30 cellular contexts compared by ENCODE assay signal in genomic region chr13:106514928-106515634, GRCh38. TPM values are rescaled to one million over a fixed set of nuclear protein-coding genes. Genes with fewer than 3 reads are reported as not detected.
DNase-seq lines count a peak whose midpoint lies in the region; ATAC-seq and TF ChIP-seq lines count a peak whose summit lies in the region.
"Had no signal": no experiment of that assay in that cellular context is flagged by ENCODE, and none has a peak within 500 bp of the region (broad histone marks: within the 10 kb centered on the region; RNA-seq: fewer than 3 reads in every experiment).

No MANE protein-coding gene starts in this region.

- peak overlapping the region; percentile 5 for H3K27ac Mint-ChIP-seq in activated T-cell treated with anti-CD3 and anti-CD28 coated beads, Interleukin-2, amount 50 U/mL, for 72 hours
- H3K27ac Mint-ChIP-seq in endothelial cell (ENCODE audit: unreplicated experiment), result peak overlapping the region; percentile 49
- peak overlapping the region; percentile 9 for H3K27ac Mint-ChIP-seq in neural crest cell (ENCODE audit: unreplicated experiment)
- H3K27ac Mint-ChIP-seq: activated CD8-positive, alpha-beta T cell treated with anti-CD3 and anti-CD28 coated beads for 36 hours; activated naive CD4-positive, alpha-beta T cell treated with anti-CD3 and anti-CD28 coated beads, Interleukin-2, amount 50 U/mL, for 24 hours; activated T-helper 2 cell treated with anti-CD3 and anti-CD28 coated beads, Interferon-gamma antibody, Interleukin-2, Interleukin-4, amounts not matched to agents 10 μg/mL and 5 μg/mL and 100 μg/mL, durations not matched to agents 14 hours and 24 hours and 36 hours; natural killer cell; stimulated activated naive CD8-positive, alpha-beta T cell treated with anti-CD3 and anti-CD28 coated beads, Interleukin-15, Interleukin-2, amounts not matched to agents 100 ng/mL and 50 ng/mL, for 24 hours had no signal

- peaks cover 24% of the 10 kb centered on the region for H3K27me3 Mint-ChIP-seq in activated T-cell treated with anti-CD3 and anti-CD28 coated beads, Interleukin-2, amount 50 U/mL, for 72 hours (ENCODE audit: low read depth)
- peaks cover 28% of the 10 kb centered on the region for H3K27me3 Mint-ChIP-seq in activated T-cell treated with anti-CD3 and anti-CD28 coated beads, Interleukin-2, amount 50 U/mL, for 4 hours (ENCODE audit: low read depth)
- H3K27me3 Mint-ChIP-seq in endothelial cell (ENCODE audit: unreplicated experiment), result peaks cover 4% of the 10 kb centered on the region
- H3K27me3 Mint-ChIP-seq in neural crest cell (ENCODE audit: low read depth), result no peaks in the 10 kb centered on the region

- no peak overlapping the region for H3K27ac ChIP-seq in uterus
- H3K27ac ChIP-seq in coronary artery, result no peak overlapping the region
- H3K27ac ChIP-seq: 22Rv1, colonic mucosa, esophagus muscularis mucosa, pancreas, skin epidermis, tibial artery had no signal

- H3K9me3 Mint-ChIP-seq in activated T-cell treated with anti-CD3 and anti-CD28 coated beads, Interleukin-2, amount 50 U/mL, for 72 hours, result no peaks in the 10 kb centered on the region
- H3K9me3 Mint-ChIP-seq in activated T-cell treated with anti-CD3 and anti-CD28 coated beads, Interleukin-2, amount 50 U/mL, for 4 hours, result no peaks in the 10 kb centered on the region
- H3K9me3 Mint-ChIP-seq in endothelial cell (ENCODE audit: unreplicated experiment) (no peaks in the 10 kb centered on the region), neural crest cell (no peaks in the 10 kb centered on the region)
- H3K9me3 Mint-ChIP-seq: activated CD8-positive, alpha-beta T cell treated with anti-CD3 and anti-CD28 coated beads for 36 hours; activated naive CD4-positive, alpha-beta T cell treated with anti-CD3 and anti-CD28 coated beads, Interleukin-2, amount 50 U/mL, for 24 hours; activated T-helper 2 cell treated with anti-CD3 and anti-CD28 coated beads, Interferon-gamma antibody, Interleukin-2, Interleukin-4, amounts not matched to agents 10 μg/mL and 5 μg/mL and 100 μg/mL, durations not matched to agents 14 hours and 24 hours and 36 hours; natural killer cell; stimulated activated naive CD8-positive, alpha-beta T cell treated with anti-CD3 and anti-CD28 coated beads, Interleukin-15, Interleukin-2, amounts not matched to agents 100 ng/mL and 50 ng/mL, for 24 hours had no signal

- H3K27me3 ChIP-seq in uterus, result no peaks in the 10 kb centered on the region
- H3K27me3 ChIP-seq: BLaER1 treated with 17β-estradiol and CSF1 and Interleukin-3, amounts not matched to agents 10 nM and 100 nM; colonic mucosa; esophagus muscularis mucosa; pancreas; tibial artery had no signal

- H3K4me1 Mint-ChIP-seq in activated T-cell treated with anti-CD3 and anti-CD28 coated beads, Interleukin-2, amount 50 U/mL, for 72 hours (ENCODE audit: low read depth), result no peaks in the 10 kb centered on the region
- H3K4me1 Mint-ChIP-seq in activated T-cell treated with anti-CD3 and anti-CD28 coated beads, Interleukin-2, amount 50 U/mL, for 4 hours (ENCODE audit: low read depth), result no peaks in the 10 kb centered on the region
- H3K4me1 Mint-ChIP-seq in endothelial cell (ENCODE audit: unreplicated experiment) (peaks cover 44% of the 10 kb centered on the region), neural crest cell (peaks cover 67% of the 10 kb centered on the region)
- H3K4me1 Mint-ChIP-seq: activated naive CD4-positive, alpha-beta T cell treated with anti-CD3 and anti-CD28 coated beads, Interleukin-2, amount 50 U/mL, for 24 hours; natural killer cell had no signal

- no peak for TF ChIP-seq POLR2A in uterus (IDR thresholded peaks at IDR 0.05)

- H3K4me3 Mint-ChIP-seq in activated T-cell treated with anti-CD3 and anti-CD28 coated beads, Interleukin-2, amount 50 U/mL, for 72 hours, result no peak overlapping the region
- H3K4me3 Mint-ChIP-seq in activated T-cell treated with anti-CD3 and anti-CD28 coated beads, Interleukin-2, amount 50 U/mL, for 4 hours, result no peak overlapping the region
- H3K4me3 Mint-ChIP-seq in endothelial cell (ENCODE audit: unreplicated experiment) (peak overlapping the region; percentile 13), neural crest cell (peak overlapping the region; percentile 13)
- H3K4me3 Mint-ChIP-seq: activated CD8-positive, alpha-beta T cell treated with anti-CD3 and anti-CD28 coated beads for 36 hours; activated naive CD4-positive, alpha-beta T cell treated with anti-CD3 and anti-CD28 coated beads, Interleukin-2, amount 50 U/mL, for 24 hours; natural killer cell; stimulated activated naive CD8-positive, alpha-beta T cell treated with anti-CD3 and anti-CD28 coated beads, Interleukin-15, Interleukin-2, amounts not matched to agents 100 ng/mL and 50 ng/mL, for 24 hours had no signal

- no peaks in the 10 kb centered on the region for H3K4me1 ChIP-seq in uterus
- H3K4me1 ChIP-seq: colonic mucosa, pancreas had no signal

- TF ChIP-seq CTCF in endothelial cell (IDR thresholded peaks at IDR 0.05; ENCODE audit: unreplicated experiment) (no peak), neural crest cell (conservative IDR thresholded peaks at IDR 0.05) (no peak), uterus (IDR thresholded peaks at IDR 0.05) (no peak), coronary artery (IDR thresholded peaks at IDR 0.05) (no peak)

- no peaks in the 10 kb centered on the region for H3K9me3 ChIP-seq in uterus
- H3K9me3 ChIP-seq: BLaER1 treated with 17β-estradiol and CSF1 and Interleukin-3, amounts not matched to agents 10 nM and 100 nM; colonic mucosa; esophagus muscularis mucosa; HAP-1; pancreas; tibial artery had no signal

- intact Hi-C loops in uterus (cut with DNase I; ENCODE audit: low total_unique reads), result no loop called here

- H3K4me3 ChIP-seq in uterus, result no peak overlapping the region
- no peak overlapping the region for H3K4me3 ChIP-seq in coronary artery
- H3K4me3 ChIP-seq: BLaER1 treated with 17β-estradiol and CSF1 and Interleukin-3, amounts not matched to agents 10 nM and 100 nM; colonic mucosa; esophagus muscularis mucosa; HAP-1; pancreas; skin epidermis; tibial artery had no signal

- no peak for ATAC-seq in activated T-cell treated with anti-CD3 and anti-CD28 coated beads, Interleukin-2, amount 50 U/mL, for 72 hours (replicated peaks in 1 of 2)
- no peak for ATAC-seq in activated T-cell treated with anti-CD3 and anti-CD28 coated beads, Interleukin-2, amount 50 U/mL, for 4 hours
- ATAC-seq: activated CD8-positive, alpha-beta T cell treated with anti-CD3 and anti-CD28 coated beads for 36 hours; natural killer cell; Panc1; pancreas had no signal

- no peak for DNase-seq in activated T-cell treated with anti-CD3 and anti-CD28 coated beads, Interleukin-2, amount 50 U/mL, for 72 hours
- no peak for DNase-seq in activated T-cell treated with anti-CD3 and anti-CD28 coated beads, Interleukin-2, amount 50 U/mL, for 4 hours
- DNase-seq in endothelial cell (ENCODE audit: low spot score), result no peak
- DNase-seq in neural crest cell (ENCODE audit: low read depth, low spot score), result no peak
- no peak for DNase-seq in stimulated activated CD4-positive, alpha-beta T cell treated with anti-CD3 and anti-CD28 coated beads, Interleukin-15, amount 100 ng/mL, for 24 hours
- no peak for DNase-seq in NOMO-1 treated with dmso at 0.1 percent for 144 hours (lab: John Stamatoyannopoulos, UW; ENCODE audit: unreplicated experiment)
- no peak for DNase-seq in uterus
- no peak for DNase-seq in coronary artery (ENCODE audit: low spot score)
- DNase-seq: activated CD8-positive, alpha-beta T cell treated with anti-CD3 and anti-CD28 coated beads for 36 hours; amniotic stem cell; colonic mucosa; foreskin fibroblast; MV-4-11; natural killer cell; NCI-H1436 treated with DMSO at 0.1 percent for 48 hours; NCI-H2107; NCI-H345; pancreas; retina; SIG-M5; tibial artery had no signal

- no peaks in the 10 kb centered on the region for H3K36me3 Mint-ChIP-seq in activated T-cell treated with anti-CD3 and anti-CD28 coated beads, Interleukin-2, amount 50 U/mL, for 72 hours (ENCODE audit: insufficient read depth in 2 of 2)
- H3K36me3 Mint-ChIP-seq in activated T-cell treated with anti-CD3 and anti-CD28 coated beads, Interleukin-2, amount 50 U/mL, for 4 hours (ENCODE audit: insufficient read depth), result no peaks in the 10 kb centered on the region
- peaks cover 52% of the 10 kb centered on the region for H3K36me3 Mint-ChIP-seq in endothelial cell (ENCODE audit: low read depth, unreplicated experiment)
- H3K36me3 Mint-ChIP-seq in neural crest cell (ENCODE audit: low read depth), result peaks cover 33% of the 10 kb centered on the region
- H3K36me3 Mint-ChIP-seq: activated naive CD4-positive, alpha-beta T cell treated with anti-CD3 and anti-CD28 coated beads, Interleukin-2, amount 50 U/mL, for 24 hours; natural killer cell had no signal

- H3K36me3 ChIP-seq in uterus, result no peaks in the 10 kb centered on the region
- H3K36me3 ChIP-seq: colonic mucosa, HAP-1, pancreas had no signal

RNA-seq across cellular contexts. Expression of gene EFNB2, which starts 20.4 kb away (rescaled TPM):
- under 1 TPM; 0.23 to 0.24 TPM for total RNA-seq in activated T-cell treated with anti-CD3 and anti-CD28 coated beads, Interleukin-2, amount 50 U/mL, for 72 hours
- total RNA-seq in activated T-cell treated with anti-CD3 and anti-CD28 coated beads, Interleukin-2, amount 50 U/mL, for 4 hours, result under 1 TPM; 0.22 to 0.30 (median 0.29) TPM
- total RNA-seq in endothelial cell (ENCODE audit: unreplicated experiment) (353 TPM), neural crest cell (79.4 and 83.1 TPM in 2 replicates), uterus (10 to 100 TPM in 3 of 4 donors, 1 to 10 TPM in 1; 8.8 to 65.3 (median 22.7) TPM)

RNA-seq across cellular contexts. Expression of gene ARGLU1, which starts 52.9 kb away (rescaled TPM):
- total RNA-seq in activated T-cell treated with anti-CD3 and anti-CD28 coated beads, Interleukin-2, amount 50 U/mL, for 72 hours, result 10 to 100 TPM; 97.2 to 98.9 TPM
- total RNA-seq in activated T-cell treated with anti-CD3 and anti-CD28 coated beads, Interleukin-2, amount 50 U/mL, for 4 hours, result 10 to 100 TPM; 71.9 to 78.9 (median 73.2) TPM
- 242 TPM for total RNA-seq in endothelial cell (ENCODE audit: unreplicated experiment)
- 142 and 148 TPM in 2 replicates for total RNA-seq in neural crest cell
- 100 to 1,000 TPM in 3 of 4 donors, 10 to 100 TPM in 1; 91.5 to 162 (median 135) TPM for total RNA-seq in uterus

Comparison
In these comparisons a context has a peak if more than half of its experiments do, and no peak if none do; other contexts are left out.
1. H3K4me3 Mint-ChIP-seq: peak in endothelial cell (single experiment) and neural crest cell (single experiment); none in activated T-cell treated with anti-CD3 and anti-CD28 coated beads, Interleukin-2, amount 50 U/mL, for 72 hours (0 of 2) and activated T-cell treated with anti-CD3 and anti-CD28 coated beads, Interleukin-2, amount 50 U/mL, for 4 hours (single experiment).
2. RNA of gene EFNB2, which starts 20.4 kb away (total RNA-seq): 353 TPM in endothelial cell (single experiment), 79.4 to 83.1 TPM in neural crest cell and 8.8 to 65.3 TPM in uterus; 0.22 to 0.30 TPM in activated T-cell treated with anti-CD3 and anti-CD28 coated beads, Interleukin-2, amount 50 U/mL, for 4 hours and 0.23 to 0.24 TPM in activated T-cell treated with anti-CD3 and anti-CD28 coated beads, Interleukin-2, amount 50 U/mL, for 72 hours; every median in the first group is over 4 times any median in the second.
3. Peak in every context shown above with its lines, with median percentiles within 50 percentile points of each other: H3K27ac Mint-ChIP-seq.